In genomic region chr11:970319-970871, GRCh38 we compare ENCODE assay signal across 14 cellular contexts. TPM values are rescaled to one million over a fixed set of nuclear protein-coding genes. Genes with fewer than 3 reads are reported as not detected.
DNase-seq lines count a peak whose midpoint lies in the region; ATAC-seq and TF ChIP-seq lines count a peak whose summit lies in the region.
"Had no signal": no experiment of that assay in that cellular context is flagged by ENCODE, and none has a peak within 500 bp of the region (broad histone marks: within the 10 kb centered on the region; RNA-seq: fewer than 3 reads in every experiment).

No MANE protein-coding gene starts in this region.

- intact Hi-C loops in activated CD4-positive, alpha-beta T cell treated with anti-CD3 and anti-CD28 coated beads, Interleukin-2, amount 10 ng/mL, durations not matched to agents 24 days and 14 days (cut with micrococcal nuclease) = no loop called here

- H3K27ac ChIP-seq in osteoblast (ENCODE audit: low read depth, low read length) = no peak overlapping the region
- H3K27ac ChIP-seq: PC-9, SK-N-MC had no signal

- H3K36me3 Mint-ChIP-seq in activated CD4-positive, alpha-beta T cell treated with anti-CD3 and anti-CD28 coated beads, Interleukin-2, amount 10 ng/mL, durations not matched to agents 24 days and 14 days (ENCODE audit: low read depth) = peaks cover 19% of the 10 kb centered on the region
- H3K36me3 Mint-ChIP-seq in T-cell = peaks cover 18% of the 10 kb centered on the region

- POLR2A ChIA-PET in T-cell (lab: Charles Lee) = no interaction called here

- H3K9me3 Mint-ChIP-seq in activated CD4-positive, alpha-beta T cell treated with anti-CD3 and anti-CD28 coated beads, Interleukin-2, amount 10 ng/mL, durations not matched to agents 24 days and 14 days = no peaks in the 10 kb centered on the region
- H3K9me3 Mint-ChIP-seq in T-cell = no peaks in the 10 kb centered on the region

- H3K4me1 Mint-ChIP-seq in activated CD4-positive, alpha-beta T cell treated with anti-CD3 and anti-CD28 coated beads, Interleukin-2, amount 10 ng/mL, durations not matched to agents 24 days and 14 days = peaks cover 22% of the 10 kb centered on the region
- H3K4me1 Mint-ChIP-seq in T-cell = peaks cover 30 to 47% (median 36%) of the 10 kb centered on the region in 3 donors

- H2AFZ ChIP-seq in osteoblast (ENCODE audit: low read length) = no peak overlapping the region
- H2AFZ ChIP-seq: PC-9 had no signal

- DNase-seq in activated CD4-positive, alpha-beta T cell treated with anti-CD3 and anti-CD28 coated beads, Interleukin-2, amount 10 ng/mL, durations not matched to agents 24 days and 14 days = peak; percentile 60
- DNase-seq in activated CD4-positive, alpha-beta T cell treated with anti-CD3 and anti-CD28 coated beads for 48 hours = no peak
- DNase-seq in T-cell (peak in 14 of 34 experiments; percentile 10 to 41 (median 18)), osteoblast (ENCODE audit: insufficient read length, low spot score, missing footprints) (peak; percentile 49), cerebellar nuclear complex (lab: John Stamatoyannopoulos, UW) (no peak), cerebellum (ENCODE audit: low spot score) (no peak)
- DNase-seq in central memory CD4-positive, alpha-beta T cell = peak; percentile 15
- DNase-seq: hippocampal formation, left cardiac atrium, NCI-H446 treated with DMSO at 0.1 percent for 48 hours, PC-9, substantia nigra had no signal

- H3K27ac Mint-ChIP-seq in activated CD4-positive, alpha-beta T cell treated with anti-CD3 and anti-CD28 coated beads, Interleukin-2, amount 10 ng/mL, durations not matched to agents 24 days and 14 days = peak overlapping the region; percentile 67
- peak overlapping the region; percentile 34 to 74 for H3K27ac Mint-ChIP-seq in T-cell

- peak overlapping the region; percentile 16 for H3K4me3 Mint-ChIP-seq in activated CD4-positive, alpha-beta T cell treated with anti-CD3 and anti-CD28 coated beads, Interleukin-2, amount 10 ng/mL, durations not matched to agents 24 days and 14 days
- peak overlapping the region in 2 of 3 donors; percentile 28 to 75 for H3K4me3 Mint-ChIP-seq in T-cell

- H3K4me3 ChIP-seq in osteoblast (ENCODE audit: insufficient read depth, low read length) = no peak overlapping the region
- H3K4me3 ChIP-seq: PC-9, SK-N-MC had no signal

- H3K36me3 ChIP-seq in osteoblast (ENCODE audit: insufficient read depth, low read length) = peaks cover 22% of the 10 kb centered on the region

- H3K27me3 ChIP-seq in osteoblast (ENCODE audit: insufficient read depth, low read length) = no peaks in the 10 kb centered on the region

- no peak overlapping the region for H3K4me2 ChIP-seq in osteoblast (ENCODE audit: insufficient read depth, low read length)
- H3K4me2 ChIP-seq: PC-9 had no signal

- ATAC-seq in T-cell (replicated peaks in 1 of 4) = peak in 3 of 4 experiments; percentile 9 to 87 (median 82)
- no peak for ATAC-seq in HG03442 (IDR thresholded peaks at IDR 0.05; ENCODE audit: unreplicated experiment)
- ATAC-seq: left cardiac atrium had no signal

- peaks cover 3% of the 10 kb centered on the region for H3K4me1 ChIP-seq in osteoblast (ENCODE audit: insufficient read depth, low read length)

- no peaks in the 10 kb centered on the region for H3K27me3 Mint-ChIP-seq in activated CD4-positive, alpha-beta T cell treated with anti-CD3 and anti-CD28 coated beads, Interleukin-2, amount 10 ng/mL, durations not matched to agents 24 days and 14 days
- no peaks in the 10 kb centered on the region for H3K27me3 Mint-ChIP-seq in T-cell

- CTCF ChIA-PET in T-cell (lab: Charles Lee) = no interaction called here

- H3K79me2 ChIP-seq in osteoblast (ENCODE audit: insufficient read depth, low read length) = peaks cover 30% of the 10 kb centered on the region

- no peaks in the 10 kb centered on the region for H3K9me3 ChIP-seq in osteoblast (ENCODE audit: low read depth, low read length)

- TF ChIP-seq CTCF in osteoblast (IDR thresholded peaks at IDR 0.05; ENCODE audit: extremely low read depth, low read depth, low read length) = no peak

- peaks cover 54% of the 10 kb centered on the region for H4K20me1 ChIP-seq in osteoblast (ENCODE audit: insufficient read depth, low read length)

RNA-seq across cellular contexts. Expression of gene AP2A2, which starts 44.7 kb away (rescaled TPM):
- 51.4 and 53.8 TPM in 2 replicates for total RNA-seq in activated CD4-positive, alpha-beta T cell treated with anti-CD3 and anti-CD28 coated beads, Interleukin-2, amount 10 ng/mL, durations not matched to agents 24 days and 14 days
- 10 to 100 TPM; 59.6 to 85.3 (median 70.8) TPM for total RNA-seq in T-cell
- total RNA-seq in osteoblast = 48.0 and 50.7 TPM in 2 replicates
- 51.6 TPM for total RNA-seq in cerebellum

RNA-seq across cellular contexts. Expression of gene CHID1, which starts 59.8 kb away (rescaled TPM):
- 99.7 and 109 TPM in 2 replicates for total RNA-seq in activated CD4-positive, alpha-beta T cell treated with anti-CD3 and anti-CD28 coated beads, Interleukin-2, amount 10 ng/mL, durations not matched to agents 24 days and 14 days
- total RNA-seq in T-cell (10 to 100 TPM; 39.0 to 68.4 (median 51.2) TPM), osteoblast (43.9 and 48.9 TPM in 2 replicates), cerebellum (28.4 TPM)

Comparison
In these comparisons a context has a peak if more than half of its experiments do, and no peak if none do; other contexts are left out.
1. DNase-seq: peak in activated CD4-positive, alpha-beta T cell treated with anti-CD3 and anti-CD28 coated beads, Interleukin-2, amount 10 ng/mL, durations not matched to agents 24 days and 14 days (single experiment), central memory CD4-positive, alpha-beta T cell (single experiment) and osteoblast (single experiment); none in activated CD4-positive, alpha-beta T cell treated with anti-CD3 and anti-CD28 coated beads for 48 hours (single experiment), cerebellar nuclear complex (0 of 2) and cerebellum (single experiment).